Comparison of ENCODE assay signal across 9 cellular contexts in the genomic region with DNA sequence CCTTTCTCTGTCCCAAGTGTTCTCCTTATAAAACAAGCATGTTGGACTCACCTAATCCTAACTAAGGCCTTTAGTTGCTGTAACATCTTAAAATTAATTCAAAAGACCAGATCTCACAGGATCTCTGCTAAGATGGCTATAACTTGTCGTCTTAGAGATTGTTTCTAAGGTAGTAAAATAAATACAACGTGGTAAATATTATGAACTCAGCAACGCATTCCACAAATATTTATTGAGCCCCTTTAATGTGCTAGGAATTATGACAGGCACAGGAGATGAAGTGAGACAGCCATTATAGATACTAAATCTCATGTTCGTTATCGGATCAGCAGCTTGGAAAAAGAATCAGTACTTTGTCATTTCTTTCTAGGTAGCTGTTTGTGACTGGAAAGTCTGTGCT. TPM values are rescaled to one million over a fixed set of nuclear protein-coding genes. Genes with fewer than 3 reads are reported as not detected.
A peak's percentile ranks its signal among the peaks of the same experiment; 100 is the strongest.
DNase-seq lines count a peak whose midpoint lies in the region; ATAC-seq and TF ChIP-seq lines count a peak whose summit lies in the region.
"Had no signal": no experiment of that assay in that cellular context is flagged by ENCODE, and none has a peak within 500 bp of the region (broad histone marks: within the 10 kb centered on the region; RNA-seq: fewer than 3 reads in every experiment).

No MANE protein-coding gene starts in this region.

- intact Hi-C loops in esophagus squamous epithelium (cut with DNase I) = no loop called here

- DNase-seq in esophagus squamous epithelium (lab: John Stamatoyannopoulos, UW) = no peak
- DNase-seq in stimulated activated naive B cell treated with anti-CD40 and anti-IgM and Interleukin-4, amounts not matched to agents 10 μg/mL and 1 μg/mL and 100 μg/mL, for 72 hours = no peak
- no peak for DNase-seq in cerebellum (ENCODE audit: low spot score)
- no peak for DNase-seq in HT-29 (ENCODE audit: low spot score)
- no peak for DNase-seq in A172 (ENCODE audit: low spot score)

- H3K27ac ChIP-seq in KOPT-K1 (ENCODE audit: low read depth, low read length, poor library complexity, severe bottlenecking) (peak overlapping the region; percentile 48), esophagus squamous epithelium (peak overlapping the region in 3 of 4 donors; percentile 34 to 62 (median 42))
- H3K27ac ChIP-seq: SJSA1 had no signal

- peaks cover 0 to 43% (median 17%) of the 10 kb centered on the region in 3 donors for H3K4me1 ChIP-seq in esophagus squamous epithelium

- H3K4me3 ChIP-seq in esophagus squamous epithelium = no peak overlapping the region
- H3K4me3 ChIP-seq: lung, SJSA1 had no signal

- 22 to 38% methylated on average over 5 of the region's 5 CpGs for WGBS in esophagus squamous epithelium, 2 donors

- H3K4me1 Mint-ChIP-seq in stimulated activated naive B cell treated with anti-CD40 and anti-IgM and Interleukin-4, amounts not matched to agents 10 μg/mL and 1 μg/mL and 100 μg/mL, for 72 hours = peaks cover 49 to 79% of the 10 kb centered on the region in 2 donors

- peaks cover 0 to 4% of the 10 kb centered on the region in 2 donors for H3K9me3 Mint-ChIP-seq in stimulated activated naive B cell treated with anti-CD40 and anti-IgM and Interleukin-4, amounts not matched to agents 10 μg/mL and 1 μg/mL and 100 μg/mL, for 72 hours

- peak overlapping the region; percentile 63 to 66 for H3K4me3 Mint-ChIP-seq in stimulated activated naive B cell treated with anti-CD40 and anti-IgM and Interleukin-4, amounts not matched to agents 10 μg/mL and 1 μg/mL and 100 μg/mL, for 72 hours

- peaks cover 0 to 4% of the 10 kb centered on the region in 2 donors for H3K36me3 Mint-ChIP-seq in stimulated activated naive B cell treated with anti-CD40 and anti-IgM and Interleukin-4, amounts not matched to agents 10 μg/mL and 1 μg/mL and 100 μg/mL, for 72 hours

- H3K9me3 ChIP-seq in KOPT-K1 (ENCODE audit: insufficient read depth, low read length, poor library complexity, severe bottlenecking) (no peaks in the 10 kb centered on the region), esophagus squamous epithelium (no peaks in the 10 kb centered on the region)
- H3K9me3 ChIP-seq: SJSA1 had no signal

- peak overlapping the region; percentile 94 for H3K27ac Mint-ChIP-seq in stimulated activated naive B cell treated with anti-CD40 and anti-IgM and Interleukin-4, amounts not matched to agents 10 μg/mL and 1 μg/mL and 100 μg/mL, for 72 hours

- TF ChIP-seq CTCF in esophagus squamous epithelium (IDR thresholded peaks at IDR 0.05) = no peak

- H3K27me3 Mint-ChIP-seq in stimulated activated naive B cell treated with anti-CD40 and anti-IgM and Interleukin-4, amounts not matched to agents 10 μg/mL and 1 μg/mL and 100 μg/mL, for 72 hours = no peaks in the 10 kb centered on the region

- H3K27me3 ChIP-seq in esophagus squamous epithelium = no peaks in the 10 kb centered on the region
- H3K27me3 ChIP-seq: SJSA1 had no signal

- TF ChIP-seq POLR2A in esophagus squamous epithelium (IDR thresholded peaks at IDR 0.05) = no peak

- ATAC-seq in GM18870 (IDR thresholded peaks at IDR 0.05; ENCODE audit: unreplicated experiment) = peak; percentile 1
- peak in 1 of 2 donors; percentile 3 for ATAC-seq in stimulated activated naive B cell treated with anti-CD40 and anti-IgM and Interleukin-4, amounts not matched to agents 10 μg/mL and 1 μg/mL and 100 μg/mL, for 72 hours (replicated peaks)

- H3K36me3 ChIP-seq in KOPT-K1 (ENCODE audit: insufficient read depth, low read length) (no peaks in the 10 kb centered on the region), esophagus squamous epithelium (no peaks in the 10 kb centered on the region)
- H3K36me3 ChIP-seq: SJSA1 had no signal

RNA-seq across cellular contexts. Expression of a gene that starts 20.8 kb away (rescaled TPM):
- total RNA-seq in esophagus squamous epithelium (10 to 100 TPM; 37.5 to 70.3 (median 47.7) TPM), cerebellum (27.2 TPM)
- 163 and 170 TPM in 2 replicates for total RNA-seq in HT-29 (2014; rRNA removed; shearing (Covaris generic))
- 163 and 198 TPM in 2 replicates for total RNA-seq in A172 (2014; rRNA removed; shearing (Covaris generic))

RNA-seq across cellular contexts. Expression of a gene that starts 56.6 kb away (rescaled TPM):
- total RNA-seq in esophagus squamous epithelium (10 to 100 TPM in 3 of 4 donors, 1 to 10 TPM in 1; 1.7 to 22.5 (median 11.5) TPM), cerebellum (20.6 TPM)
- 0.89 and 1.3 TPM in 2 replicates for total RNA-seq in HT-29 (2014; rRNA removed; shearing (Covaris generic))
- 2.7 and 3.6 TPM in 2 replicates for total RNA-seq in A172 (2014; rRNA removed; shearing (Covaris generic))
